In the genomic region with DNA sequence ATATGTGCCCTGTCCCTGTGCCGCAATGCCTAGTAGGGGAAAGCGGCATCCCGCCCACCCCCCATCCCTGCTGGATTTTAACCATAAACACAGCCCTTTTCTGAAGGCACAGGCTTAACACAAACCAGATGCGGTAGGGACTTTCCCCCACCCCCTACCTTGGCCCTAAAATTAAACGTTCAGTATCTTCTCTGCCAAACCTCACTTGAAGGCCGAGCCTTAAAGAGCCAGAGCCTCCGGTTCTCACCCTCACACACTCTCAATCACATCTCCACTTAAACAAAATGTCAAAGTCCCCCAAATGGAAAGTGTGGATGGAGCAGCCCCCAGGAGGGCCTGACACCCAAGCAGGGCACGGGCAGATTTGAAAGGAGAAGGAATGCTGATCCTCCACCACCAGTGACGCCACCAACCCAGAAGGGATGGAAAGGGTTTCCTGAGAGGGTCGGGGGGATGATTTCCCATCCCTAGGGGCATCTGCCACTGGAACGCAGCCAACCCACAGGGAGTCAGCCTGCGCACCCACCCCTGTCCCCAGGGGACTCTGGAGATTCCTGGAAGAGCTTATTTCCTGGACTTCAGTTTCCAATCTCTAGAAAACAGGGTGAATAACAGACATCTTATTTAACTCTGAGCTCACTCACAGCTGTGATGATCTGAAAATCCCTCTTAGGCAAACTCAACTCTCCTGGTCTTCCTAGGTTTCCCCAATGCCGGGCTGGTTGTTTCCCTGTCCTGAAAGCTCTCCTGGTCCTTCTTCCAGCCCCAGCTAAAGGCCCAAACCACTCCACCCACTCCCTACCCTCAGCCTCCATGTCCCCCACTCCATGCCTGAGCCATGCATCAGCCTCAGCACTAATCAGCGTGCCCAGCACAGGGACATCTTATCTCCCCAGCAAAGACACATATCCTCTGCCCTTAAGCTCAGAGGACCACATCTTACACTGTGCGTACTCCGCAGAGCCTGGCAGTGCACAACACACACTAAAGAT, we compare ENCODE assay signal across 1 cellular context.
TF ChIP-seq lines count a peak whose summit lies in the region.

No MANE protein-coding gene starts in this region.

TF ChIP-seq in endothelial cell of umbilical vein, 7 proteins besides CTCF, POLR2A, EP300 and RAD21:
- TF ChIP-seq GATA2 (IDR thresholded peaks at IDR 0.05; ENCODE audit: insufficient read depth, insufficient read length, low read depth, low read length) (no peak), EZH2 (IDR thresholded peaks at IDR 0.05; ENCODE audit: borderline replicate concordance, low read depth, low read length, severe bottlenecking) (no peak), JUN (IDR thresholded peaks at IDR 0.05; ENCODE audit: borderline replicate concordance, insufficient read depth, insufficient read length, low read depth) (no peak), FOS (IDR thresholded peaks at IDR 0.05; ENCODE audit: borderline replicate concordance, insufficient read depth, low read length) (no peak), MYC (IDR thresholded peaks at IDR 0.05; ENCODE audit: low read depth, low read length) (no peak), POLR2AphosphoS5 (IDR thresholded peaks at IDR 0.05; ENCODE audit: insufficient read depth, low read depth, low read length) (no peak)
- TF ChIP-seq, protein P1, sequence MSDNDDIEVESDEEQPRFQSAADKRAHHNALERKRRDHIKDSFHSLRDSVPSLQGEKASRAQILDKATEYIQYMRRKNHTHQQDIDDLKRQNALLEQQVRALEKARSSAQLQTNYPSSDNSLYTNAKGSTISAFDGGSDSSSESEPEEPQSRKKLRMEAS (IDR thresholded peaks at IDR 0.05; ENCODE audit: insufficient read depth, insufficient read length) = no peak
